Comparison of ENCODE assay signal across 11 cellular contexts in the genomic region with DNA sequence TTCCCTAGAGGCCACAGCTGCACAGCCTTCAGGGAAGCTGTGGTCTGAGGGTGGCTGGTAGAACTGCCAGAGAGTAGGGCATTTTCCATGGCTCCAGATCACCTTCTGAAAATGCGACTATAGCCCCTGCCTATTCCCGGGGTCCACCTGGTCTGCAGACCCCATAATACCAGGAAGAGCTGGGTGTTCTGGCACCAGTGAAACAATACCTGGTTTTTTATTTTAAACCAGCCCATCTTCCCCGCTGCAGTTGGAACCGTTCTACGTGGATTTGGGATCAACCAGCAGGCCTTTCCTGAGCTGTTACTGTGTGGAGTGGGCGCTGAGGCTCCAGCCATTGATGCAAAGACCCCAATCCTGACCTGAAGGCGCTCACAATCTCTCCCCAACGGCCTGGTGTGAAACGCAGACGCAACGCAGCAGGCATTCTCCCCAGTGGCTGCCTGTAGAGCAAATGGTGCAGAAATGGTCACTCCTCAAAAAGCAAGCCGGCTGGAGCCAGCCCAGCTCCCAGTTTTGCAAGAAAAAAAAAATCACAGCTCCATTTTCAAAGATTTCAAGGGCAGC.
"Had no signal": no experiment of that assay in that cellular context is flagged by ENCODE, and none has a peak within 500 bp of the region (broad histone marks: within the 10 kb centered on the region; RNA-seq: fewer than 3 reads in every experiment).

No MANE protein-coding gene starts in this region.

- H3K27me3 ChIP-seq: cardiac muscle cell, right lobe of liver, spleen, tibial artery had no signal

- DNase-seq: hippocampal formation, mesenchymal stem cell, nucleus accumbens, right lobe of liver, SK-N-SH, spleen, T1000, tibial artery, WERI-Rb-1 had no signal

- H3K9me2 ChIP-seq: SK-N-SH had no signal

- H3K9ac ChIP-seq: SK-N-SH had no signal

- H3K4me2 ChIP-seq: SK-N-SH had no signal

- H3K27ac ChIP-seq: cardiac muscle cell, psoas muscle, right lobe of liver, spleen, tibial artery, WERI-Rb-1 had no signal

- H3K4me3 ChIP-seq: cardiac muscle cell, psoas muscle, right lobe of liver, spleen, tibial artery had no signal

- H3K9me3 ChIP-seq: psoas muscle, right lobe of liver, SK-N-SH, spleen, tibial artery had no signal

- H3K4me1 ChIP-seq: psoas muscle, right lobe of liver, spleen, tibial artery had no signal
